Comparison of ENCODE assay signal across 1 cellular context in genomic region chrX:9842541-9842940, GRCh38.
TF ChIP-seq lines count a peak whose summit lies in the region.

No MANE protein-coding gene starts in this region.

TF ChIP-seq in WTC11, 78 proteins besides CTCF, POLR2A, EP300 and RAD21:
- no peak for TF ChIP-seq USF1 (CRISPR knock-in tag; IDR thresholded peaks at IDR 0.05)
- TF ChIP-seq RELA (CRISPR knock-in tag; IDR thresholded peaks at IDR 0.05; ENCODE audit: borderline replicate concordance): no peak
- no peak for TF ChIP-seq EMX1 (CRISPR knock-in tag; IDR thresholded peaks at IDR 0.05)
- TF ChIP-seq NR1H2 (CRISPR knock-in tag; IDR thresholded peaks at IDR 0.05): no peak
- no peak for TF ChIP-seq NFYB (CRISPR knock-in tag; conservative IDR thresholded peaks at IDR 0.05; ENCODE audit: low read depth)
- no peak for TF ChIP-seq IRF1 (CRISPR knock-in tag; IDR thresholded peaks at IDR 0.05)
- TF ChIP-seq HMGXB4 (CRISPR knock-in tag; IDR thresholded peaks at IDR 0.05): no peak
- TF ChIP-seq CDX4 (CRISPR knock-in tag; IDR thresholded peaks at IDR 0.05; ENCODE audit: borderline replicate concordance): no peak
- TF ChIP-seq GRHL2 (CRISPR knock-in tag; IDR thresholded peaks at IDR 0.05; ENCODE audit: insufficient replicate concordance, severe bottlenecking): no peak
- no peak for TF ChIP-seq ZNF281 (CRISPR knock-in tag; IDR thresholded peaks at IDR 0.05)
- no peak for TF ChIP-seq ZBTB43 (CRISPR knock-in tag; IDR thresholded peaks at IDR 0.05)
